24 cellular contexts compared by ENCODE assay signal in genomic region chr16:9816644-9817043, GRCh38.
"Had no signal": no experiment of that assay in that cellular context is flagged by ENCODE, and none has a peak within 500 bp of the region (broad histone marks: within the 10 kb centered on the region; RNA-seq: fewer than 3 reads in every experiment).

No MANE protein-coding gene starts in this region.

- H3K4me1 ChIP-seq: ascending aorta, SJCRH30 had no signal

- H3K27ac ChIP-seq: ascending aorta, cardiac muscle cell, SJCRH30, SK-N-MC had no signal

- ATAC-seq: activated CD4-positive, alpha-beta T cell treated with anti-CD3 and anti-CD28 coated beads for 36 hours; activated CD4-positive, CD25-positive, alpha-beta regulatory T cell treated with anti-CD3 and anti-CD28 coated beads, Interleukin-2, amount 50 U/mL, for 24 hours; activated CD8-positive, alpha-beta T cell treated with anti-CD3 and anti-CD28 coated beads, Interleukin-2, amount 10 ng/mL, durations not matched to agents 7 days and 5 days; Panc1 had no signal

- H3K27me3 ChIP-seq: ascending aorta, cardiac muscle cell had no signal

- DNase-seq: activated CD4-positive, alpha-beta T cell treated with anti-CD3 and anti-CD28 coated beads for 36 hours; activated CD4-positive, alpha-beta T cell treated with anti-CD3 and anti-CD28 coated beads, Interleukin-2, amount 10 ng/mL, durations not matched to agents 7 days and 5 days; activated CD4-positive, alpha-beta T cell treated with anti-CD3 and anti-CD28 coated beads, Interleukin-2, amount 50 U/mL, for 48 hours; activated CD8-positive, alpha-beta T cell treated with anti-CD3 and anti-CD28 coated beads, Interleukin-2, amount 10 ng/mL, durations not matched to agents 7 days and 5 days; activated gamma-delta T cell; activated naive CD4-positive, alpha-beta T cell treated with Interleukin-2 at 50 U/mL for 16 hours; activated naive CD8-positive, alpha-beta T cell treated with anti-CD3 and anti-CD28 coated beads, Interleukin-2, amount 10 ng/mL, durations not matched to agents 7 days and 5 days; activated T-cell treated with anti-CD3 and anti-CD28 coated beads, Interleukin-2, amount 50 U/mL, for 24 hours; amygdala; NCI-H1092 treated with DMSO at 0.1 percent for 48 hours; NCI-H1417 treated with DMSO at 0.1 percent for 48 hours; NCI-H187 treated with DMSO at 0.1 percent for 48 hours; NCI-H2081 treated with DMSO at 0.1 percent for 48 hours; NCI-H226; NCI-H446 treated with DMSO at 0.1 percent for 48 hours; NCI-H69; SHP77; SJCRH30 had no signal

- H3K4me3 ChIP-seq: ascending aorta, cardiac muscle cell, SJCRH30, SK-N-MC had no signal

- H3K9me3 ChIP-seq: ascending aorta, SJCRH30 had no signal

- H3K36me3 ChIP-seq: ascending aorta, cardiac muscle cell, SJCRH30 had no signal

- FAIRE-seq: TTC549 had no signal
